23 cellular contexts compared by ENCODE assay signal in genomic region chr5:176918613-176919012, GRCh38. TPM values are rescaled to one million over a fixed set of nuclear protein-coding genes. Genes with fewer than 3 reads are reported as not detected.
"Had no signal": no experiment of that assay in that cellular context is flagged by ENCODE, and none has a peak within 500 bp of the region (broad histone marks: within the 10 kb centered on the region; RNA-seq: fewer than 3 reads in every experiment).

No MANE protein-coding gene starts in this region.

- H3K4me2 ChIP-seq: KMS-11 had no signal

- FAIRE-seq: RCC 7860 had no signal

- H3K27me3 ChIP-seq: SJSA1 had no signal

- DNase-seq: Kasumi-1, MM.1S, NCI-H1092 treated with DMSO at 0.1 percent for 48 hours, NCI-H1436, NCI-H187, NCI-H2029, NCI-H2081 treated with DMSO at 0.1 percent for 48 hours, NCI-H2171, NCI-H226, NCI-H446, NCI-H510A, NCI-H524 treated with DMSO at 0.1 percent for 48 hours, NCI-H69, NCI-H774, Right ventricle myocardium superior, RPMI8226, SIG-M5 had no signal

- H3K9ac ChIP-seq: KMS-11 had no signal

- H3K27ac ChIP-seq: KMS-11, SJSA1, SK-N-MC had no signal

- H3K9me3 ChIP-seq: SJSA1 had no signal

- H3K4me3 ChIP-seq: SJSA1, SK-N-MC had no signal

RNA-seq across cellular contexts. Expression of gene HK3, which starts 19.5 kb away (rescaled TPM):
- total RNA-seq: HT1080, M059J, SJSA1 had no signal
